In the genomic region with DNA sequence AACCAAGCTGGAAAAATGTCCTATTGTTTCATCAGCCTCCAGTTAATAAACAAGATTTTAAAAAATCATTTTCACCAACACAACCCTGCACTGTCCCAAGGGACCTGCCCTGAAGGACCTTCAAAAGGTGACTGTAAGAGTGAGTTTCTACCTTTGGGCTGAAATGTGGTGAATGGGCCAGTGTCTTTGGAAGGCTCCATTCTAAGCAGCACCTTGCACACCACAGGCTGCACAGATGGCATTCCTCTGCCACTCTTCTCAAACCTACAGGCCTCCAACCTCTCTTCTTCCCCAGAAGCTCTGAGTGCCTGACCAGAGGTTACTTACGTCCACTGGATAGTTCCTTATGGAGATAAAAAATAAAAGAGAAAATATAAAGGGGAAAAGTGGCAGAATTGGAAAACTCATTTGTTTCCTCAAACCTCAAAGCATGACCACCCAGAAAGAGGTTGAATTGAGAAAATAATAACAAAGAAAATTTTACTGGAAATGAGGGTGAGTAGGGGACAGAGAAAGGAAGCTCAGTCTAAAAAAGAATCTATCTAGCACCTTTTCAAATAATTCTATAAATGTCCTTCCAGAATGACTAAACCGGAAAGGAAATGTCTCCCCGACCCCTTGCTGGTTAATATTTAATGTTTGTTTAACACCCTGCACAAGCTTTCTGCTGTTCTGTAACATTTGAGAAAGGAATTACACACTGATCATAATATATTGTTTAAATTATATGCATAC, we compare ENCODE assay signal across 13 cellular contexts.
DNase-seq lines count a peak whose midpoint lies in the region; ATAC-seq and TF ChIP-seq lines count a peak whose summit lies in the region.
"Had no signal": no experiment of that assay in that cellular context is flagged by ENCODE, and none has a peak within 500 bp of the region (broad histone marks: within the 10 kb centered on the region; RNA-seq: fewer than 3 reads in every experiment).

No MANE protein-coding gene starts in this region.

- H3K36me3 ChIP-seq in Caco-2 (ENCODE audit: control insufficient read depth, insufficient read depth, low read length): no peaks in the 10 kb centered on the region

- BruUV-seq in Caco-2 (replicated peaks; lab: Mats Ljungman, UMichigan): no TSS peak

- POLR2A ChIA-PET in Caco-2 (lab: Charles Lee): no interaction called here

- no peaks in the 10 kb centered on the region for H3K9me3 ChIP-seq in Caco-2

- no peaks in the 10 kb centered on the region for H3K4me1 Mint-ChIP-seq in stimulated activated effector memory CD8-positive, alpha-beta T cell treated with anti-CD3 and anti-CD28 coated beads, Interleukin-12 subunit alpha, Interleukin-12 subunit beta, amount 100 ng/mL, for 72 hours
- no peaks in the 10 kb centered on the region for H3K4me1 Mint-ChIP-seq in Caco-2 (ENCODE audit: low read depth, unreplicated experiment)

- TF ChIP-seq CTCF in astrocyte of the spinal cord (IDR thresholded peaks at IDR 0.05; ENCODE audit: low read depth, low read length): no peak
- TF ChIP-seq CTCF in Caco-2 (IDR thresholded peaks at IDR 0.05; ENCODE audit: insufficient read depth in 1 of 2, low read depth in 1 of 2, low read length in 1 of 2, severe bottlenecking in 1 of 2, unreplicated experiment in 1 of 2): no peak

- H3K4me3 ChIP-seq in astrocyte of the spinal cord (ENCODE audit: low read depth, low read length) (no peak overlapping the region), Caco-2 (ENCODE audit: low read depth, low read length) (no peak overlapping the region)

- CTCF ChIA-PET in Caco-2 (lab: Charles Lee): no interaction called here

- intact Hi-C loops in Caco-2 (cut with micrococcal nuclease; ENCODE audit: unreplicated experiment): no loop called here

- no peaks in the 10 kb centered on the region for H3K9me3 Mint-ChIP-seq in stimulated activated effector memory CD8-positive, alpha-beta T cell treated with anti-CD3 and anti-CD28 coated beads, Interleukin-12 subunit alpha, Interleukin-12 subunit beta, amount 100 ng/mL, for 72 hours
- H3K9me3 Mint-ChIP-seq in Caco-2 (ENCODE audit: unreplicated experiment): no peaks in the 10 kb centered on the region

- H3K36me3 Mint-ChIP-seq in stimulated activated effector memory CD8-positive, alpha-beta T cell treated with anti-CD3 and anti-CD28 coated beads, Interleukin-12 subunit alpha, Interleukin-12 subunit beta, amount 100 ng/mL, for 72 hours: no peaks in the 10 kb centered on the region
- no peaks in the 10 kb centered on the region for H3K36me3 Mint-ChIP-seq in Caco-2 (ENCODE audit: insufficient read depth, unreplicated experiment)

- DNase-seq in astrocyte of the spinal cord (ENCODE audit: low read depth, low spot score) (peak; percentile 54), RKO (ENCODE audit: low spot score) (no peak), Caco-2 (no peak), GOT3 (lab: John Stamatoyannopoulos, UW) (no peak)
- DNase-seq in stimulated activated effector memory CD8-positive, alpha-beta T cell treated with anti-CD3 and anti-CD28 coated beads, Interleukin-12 subunit alpha, Interleukin-12 subunit beta, amount 100 ng/mL, for 72 hours (ENCODE audit: low spot score in 2 of 2): no peak
- DNase-seq: amniotic stem cell, foreskin fibroblast, NCI-H1105, NCI-H524 treated with DMSO at 0.1 percent for 48 hours, SHP77 treated with DMSO at 0.1 percent for 48 hours had no signal

- no peaks in the 10 kb centered on the region; the same call in 1 of the 2 replicates for H3K27me3 ChIP-seq in Caco-2 (replicated peaks; ENCODE audit: control insufficient read depth, insufficient read depth, low read length)

- H3K4me3 Mint-ChIP-seq in stimulated activated effector memory CD8-positive, alpha-beta T cell treated with anti-CD3 and anti-CD28 coated beads, Interleukin-12 subunit alpha, Interleukin-12 subunit beta, amount 100 ng/mL, for 72 hours: no peak overlapping the region
- H3K4me3 Mint-ChIP-seq in Caco-2 (ENCODE audit: unreplicated experiment): no peak overlapping the region

- no peaks in the 10 kb centered on the region for H3K27me3 Mint-ChIP-seq in Caco-2 (ENCODE audit: insufficient read depth, unreplicated experiment)

- H3K4me1 ChIP-seq in Caco-2: no peaks in the 10 kb centered on the region

- ATAC-seq in GM18517 (IDR thresholded peaks at IDR 0.05; ENCODE audit: unreplicated experiment) (peak; percentile 88), GM21381 (IDR thresholded peaks at IDR 0.05; ENCODE audit: unreplicated experiment) (peak; percentile 86), HG03064 (IDR thresholded peaks at IDR 0.05; ENCODE audit: low read depth, unreplicated experiment) (peak; percentile 68)
- ATAC-seq in stimulated activated effector memory CD8-positive, alpha-beta T cell treated with anti-CD3 and anti-CD28 coated beads, Interleukin-12 subunit alpha, Interleukin-12 subunit beta, amount 100 ng/mL, for 72 hours: no peak

- H3K27ac Mint-ChIP-seq in stimulated activated effector memory CD8-positive, alpha-beta T cell treated with anti-CD3 and anti-CD28 coated beads, Interleukin-12 subunit alpha, Interleukin-12 subunit beta, amount 100 ng/mL, for 72 hours: no peak overlapping the region
- no peak overlapping the region for H3K27ac Mint-ChIP-seq in Caco-2 (ENCODE audit: unreplicated experiment)

- in situ Hi-C loops in astrocyte of the spinal cord (cut with HindIII; ENCODE audit: low sequenced_read_pairs): no loop called here
